Comparison of ENCODE assay signal across 35 cellular contexts in the genomic region with DNA sequence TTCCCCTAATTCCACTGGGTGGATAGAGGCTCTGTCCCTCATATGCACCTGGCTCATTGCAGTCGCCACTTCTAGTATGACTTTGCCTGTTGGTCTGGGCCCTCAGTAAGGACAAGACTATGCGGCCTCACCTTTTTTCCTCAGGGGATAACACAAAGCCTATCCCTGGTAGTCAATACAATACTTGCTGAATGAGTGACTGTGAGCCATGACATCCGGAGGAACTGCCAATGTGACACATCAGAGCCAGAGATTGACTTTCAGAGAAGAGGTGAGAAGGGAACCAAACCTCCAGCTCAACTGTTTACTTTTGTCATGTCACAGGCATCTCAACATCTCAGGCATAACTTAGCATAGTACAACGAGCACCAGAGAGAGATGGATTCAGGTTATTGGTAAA.
"Had no signal": no experiment of that assay in that cellular context is flagged by ENCODE, and none has a peak within 500 bp of the region (broad histone marks: within the 10 kb centered on the region; RNA-seq: fewer than 3 reads in every experiment).

No MANE protein-coding gene starts in this region.

- H3K4me1 Mint-ChIP-seq: activated CD4-positive, alpha-beta T cell treated with anti-CD3 and anti-CD28 coated beads for 36 hours; activated CD4-positive, alpha-beta T cell treated with anti-CD3 and anti-CD28 coated beads, Interleukin-2, amount 10 ng/mL, durations not matched to agents 24 days and 14 days; activated CD8-positive, alpha-beta memory T cell treated with anti-CD3 and anti-CD28 coated beads, Interleukin-2, amount 10 ng/mL, durations not matched to agents 7 days and 5 days; activated naive CD4-positive, alpha-beta T cell treated with anti-CD3 and anti-CD28 coated beads, Interleukin-2, amount 50 U/mL, for 24 hours; activated naive CD8-positive, alpha-beta T cell treated with anti-CD3 and anti-CD28 coated beads for 36 hours; activated naive CD8-positive, alpha-beta T cell treated with anti-CD3 and anti-CD28 coated beads, Interleukin-2, amount 50 U/mL, for 24 hours; T-helper 17 cell had no signal

- H3K9me3 Mint-ChIP-seq: activated CD4-positive, alpha-beta T cell treated with anti-CD3 and anti-CD28 coated beads, Interleukin-2, amount 10 ng/mL, durations not matched to agents 24 days and 14 days; activated naive CD4-positive, alpha-beta T cell treated with anti-CD3 and anti-CD28 coated beads for 36 hours; activated naive CD4-positive, alpha-beta T cell treated with anti-CD3 and anti-CD28 coated beads, Interleukin-2, amount 50 U/mL, for 24 hours; activated T-helper 1 cell treated with anti-CD3 and anti-CD28 coated beads, Interleukin-12 subunit alpha, Interleukin-12 subunit beta, Interleukin-2, Interleukin-4 antibody, amounts not matched to agents 30 ng/mL and 10 ng/mL and 1 ng/mL, durations not matched to agents 14 hours and 24 hours and 36 hours; T-helper 2 cell treated with Interferon-gamma antibody and Interleukin-4, amounts not matched to agents 5 μg/mL and 100 μg/mL, for 36 hours had no signal

- H3K4me1 ChIP-seq: adrenal gland, body of pancreas, colonic mucosa, esophagus muscularis mucosa, foreskin keratinocyte, gastrocnemius medialis, heart left ventricle had no signal

- ATAC-seq: activated CD4-positive, alpha-beta T cell treated with anti-CD3 and anti-CD28 coated beads for 36 hours; activated CD8-positive, alpha-beta memory T cell treated with anti-CD3 and anti-CD28 coated beads, Interleukin-2, amount 10 ng/mL, durations not matched to agents 7 days and 5 days; activated CD8-positive, alpha-beta T cell treated with anti-CD3 and anti-CD28 coated beads, Interleukin-2, amount 10 ng/mL, durations not matched to agents 7 days and 5 days; activated naive CD8-positive, alpha-beta T cell treated with anti-CD3 and anti-CD28 coated beads, Interleukin-2, amount 50 U/mL, for 24 hours; body of pancreas; foreskin keratinocyte; gastrocnemius medialis; heart left ventricle; T-helper 17 cell had no signal

- H3K27me3 ChIP-seq: adrenal gland, body of pancreas, cardiac muscle cell, colonic mucosa, esophagus muscularis mucosa, foreskin keratinocyte, gastrocnemius medialis, heart left ventricle had no signal

- H3K27ac Mint-ChIP-seq: activated CD4-positive, alpha-beta memory T cell treated with anti-CD3 and anti-CD28 coated beads for 36 hours; activated CD4-positive, alpha-beta T cell treated with anti-CD3 and anti-CD28 coated beads for 36 hours; activated CD4-positive, alpha-beta T cell treated with anti-CD3 and anti-CD28 coated beads, Interleukin-2, amount 10 ng/mL, durations not matched to agents 24 days and 14 days; activated CD8-positive, alpha-beta memory T cell treated with anti-CD3 and anti-CD28 coated beads, Interleukin-2, amount 10 ng/mL, durations not matched to agents 7 days and 5 days; activated CD8-positive, alpha-beta T cell treated with anti-CD3 and anti-CD28 coated beads, Interleukin-2, amount 10 ng/mL, durations not matched to agents 7 days and 5 days; activated naive CD4-positive, alpha-beta T cell treated with anti-CD3 and anti-CD28 coated beads for 36 hours; activated naive CD4-positive, alpha-beta T cell treated with anti-CD3 and anti-CD28 coated beads, Interleukin-2, amount 50 U/mL, for 24 hours; activated naive CD8-positive, alpha-beta T cell treated with anti-CD3 and anti-CD28 coated beads for 36 hours; activated naive CD8-positive, alpha-beta T cell treated with anti-CD3 and anti-CD28 coated beads, Interleukin-2, amount 50 U/mL, for 24 hours; activated T-helper 1 cell treated with anti-CD3 and anti-CD28 coated beads, Interleukin-12 subunit alpha, Interleukin-12 subunit beta, Interleukin-2, Interleukin-4 antibody, amounts not matched to agents 30 ng/mL and 10 ng/mL and 1 ng/mL, durations not matched to agents 14 hours and 24 hours and 36 hours; activated T-helper 2 cell treated with anti-CD3 and anti-CD28 coated beads, Interferon-gamma antibody, Interleukin-2, Interleukin-4, amounts not matched to agents 10 μg/mL and 5 μg/mL and 100 μg/mL, durations not matched to agents 14 hours and 24 hours and 36 hours; T-helper 17 cell; T-helper 2 cell treated with Interferon-gamma antibody and Interleukin-4, amounts not matched to agents 5 μg/mL and 100 μg/mL, for 36 hours had no signal

- H3K36me3 Mint-ChIP-seq: activated CD4-positive, alpha-beta memory T cell treated with anti-CD3 and anti-CD28 coated beads for 36 hours; activated CD8-positive, alpha-beta memory T cell treated with anti-CD3 and anti-CD28 coated beads, Interleukin-2, amount 10 ng/mL, durations not matched to agents 7 days and 5 days; activated naive CD4-positive, alpha-beta T cell treated with anti-CD3 and anti-CD28 coated beads, Interleukin-2, amount 50 U/mL, for 24 hours; activated naive CD8-positive, alpha-beta T cell treated with anti-CD3 and anti-CD28 coated beads for 36 hours had no signal

- H3K27ac ChIP-seq: adrenal gland, body of pancreas, cardiac muscle cell, colonic mucosa, esophagus muscularis mucosa, foreskin keratinocyte, gastrocnemius medialis, heart left ventricle had no signal

- H3K4me3 Mint-ChIP-seq: activated CD4-positive, alpha-beta memory T cell treated with anti-CD3 and anti-CD28 coated beads for 36 hours; activated CD4-positive, alpha-beta T cell treated with anti-CD3 and anti-CD28 coated beads for 36 hours; activated CD4-positive, alpha-beta T cell treated with anti-CD3 and anti-CD28 coated beads, Interleukin-2, amount 10 ng/mL, durations not matched to agents 24 days and 14 days; activated CD8-positive, alpha-beta memory T cell treated with anti-CD3 and anti-CD28 coated beads, Interleukin-2, amount 10 ng/mL, durations not matched to agents 7 days and 5 days; activated CD8-positive, alpha-beta T cell treated with anti-CD3 and anti-CD28 coated beads, Interleukin-2, amount 10 ng/mL, durations not matched to agents 7 days and 5 days; activated naive CD4-positive, alpha-beta T cell treated with anti-CD3 and anti-CD28 coated beads for 36 hours; activated naive CD4-positive, alpha-beta T cell treated with anti-CD3 and anti-CD28 coated beads, Interleukin-2, amount 50 U/mL, for 24 hours; activated naive CD8-positive, alpha-beta T cell treated with anti-CD3 and anti-CD28 coated beads for 36 hours; activated naive CD8-positive, alpha-beta T cell treated with anti-CD3 and anti-CD28 coated beads, Interleukin-2, amount 50 U/mL, for 24 hours; activated T-helper 1 cell treated with anti-CD3 and anti-CD28 coated beads, Interleukin-12 subunit alpha, Interleukin-12 subunit beta, Interleukin-2, Interleukin-4 antibody, amounts not matched to agents 30 ng/mL and 10 ng/mL and 1 ng/mL, durations not matched to agents 14 hours and 24 hours and 36 hours; T-helper 17 cell; T-helper 2 cell treated with Interferon-gamma antibody and Interleukin-4, amounts not matched to agents 5 μg/mL and 100 μg/mL, for 36 hours had no signal

- DNase-seq: activated CD4-positive, alpha-beta memory T cell treated with anti-CD3 and anti-CD28 coated beads for 36 hours; activated CD4-positive, alpha-beta T cell treated with anti-CD3 and anti-CD28 coated beads for 36 hours; activated CD4-positive, alpha-beta T cell treated with anti-CD3 and anti-CD28 coated beads, Interleukin-2, amount 10 ng/mL, durations not matched to agents 24 days and 14 days; activated CD4-positive, CD25-positive, alpha-beta regulatory T cell; activated CD4-positive, CD25-positive, alpha-beta regulatory T cell treated with anti-CD3 and anti-CD28 coated beads, Interleukin-2, amount 50 U/mL, for 72 hours; activated CD8-positive, alpha-beta memory T cell treated with anti-CD3 and anti-CD28 coated beads, Interleukin-2, amount 10 ng/mL, durations not matched to agents 7 days and 5 days; activated CD8-positive, alpha-beta memory T cell treated with anti-CD3 and anti-CD28 coated beads, Interleukin-2, amount 50 U/mL, for 4 hours; activated CD8-positive, alpha-beta T cell treated with anti-CD3 and anti-CD28 coated beads, Interleukin-2, amount 10 ng/mL, durations not matched to agents 7 days and 5 days; activated effector memory CD4-positive, alpha-beta T cell treated with anti-CD3 and anti-CD28 coated beads, Interleukin-2, amount 50 U/mL, for 16 hours; activated naive CD4-positive, alpha-beta T cell treated with anti-CD3 and anti-CD28 coated beads for 36 hours; activated naive CD8-positive, alpha-beta T cell treated with anti-CD3 and anti-CD28 coated beads for 36 hours; activated naive CD8-positive, alpha-beta T cell treated with anti-CD3 and anti-CD28 coated beads, Interleukin-2, amount 50 U/mL, for 24 hours; activated T-cell treated with anti-CD3 and anti-CD28 coated beads, Interleukin-2, amount 50 U/mL, for 1 hour; activated T-cell treated with anti-CD3 and anti-CD28 coated beads, Interleukin-2, amount 50 U/mL, for 48 hours; adrenal gland; amygdala; aorta; body of pancreas; central memory CD4-positive, alpha-beta T cell; cerebellar nuclear complex; colonic mucosa; effector CD8-positive, alpha-beta T cell; foreskin keratinocyte; gastrocnemius medialis; glutamatergic neuron; heart left ventricle; T-helper 1 cell; T-helper 17 cell; T1000 had no signal

- H3K9me3 ChIP-seq: adrenal gland, body of pancreas, colonic mucosa, gastrocnemius medialis, heart left ventricle had no signal

- H3K4me3 ChIP-seq: adrenal gland, body of pancreas, cardiac muscle cell, colonic mucosa, esophagus muscularis mucosa, gastrocnemius medialis, heart left ventricle had no signal

- H3K27me3 Mint-ChIP-seq: activated CD4-positive, alpha-beta memory T cell treated with anti-CD3 and anti-CD28 coated beads for 36 hours; activated CD4-positive, alpha-beta T cell treated with anti-CD3 and anti-CD28 coated beads for 36 hours; activated CD4-positive, alpha-beta T cell treated with anti-CD3 and anti-CD28 coated beads, Interleukin-2, amount 10 ng/mL, durations not matched to agents 24 days and 14 days; activated CD8-positive, alpha-beta memory T cell treated with anti-CD3 and anti-CD28 coated beads, Interleukin-2, amount 10 ng/mL, durations not matched to agents 7 days and 5 days; activated naive CD4-positive, alpha-beta T cell treated with anti-CD3 and anti-CD28 coated beads, Interleukin-2, amount 50 U/mL, for 24 hours; activated naive CD8-positive, alpha-beta T cell treated with anti-CD3 and anti-CD28 coated beads for 36 hours; activated naive CD8-positive, alpha-beta T cell treated with anti-CD3 and anti-CD28 coated beads, Interleukin-2, amount 50 U/mL, for 24 hours; T-helper 17 cell had no signal

- H3K36me3 ChIP-seq: adrenal gland, cardiac muscle cell, colonic mucosa, esophagus muscularis mucosa, gastrocnemius medialis, heart left ventricle had no signal
